ENCODE assay signal across 19 cellular contexts in the genomic region with DNA sequence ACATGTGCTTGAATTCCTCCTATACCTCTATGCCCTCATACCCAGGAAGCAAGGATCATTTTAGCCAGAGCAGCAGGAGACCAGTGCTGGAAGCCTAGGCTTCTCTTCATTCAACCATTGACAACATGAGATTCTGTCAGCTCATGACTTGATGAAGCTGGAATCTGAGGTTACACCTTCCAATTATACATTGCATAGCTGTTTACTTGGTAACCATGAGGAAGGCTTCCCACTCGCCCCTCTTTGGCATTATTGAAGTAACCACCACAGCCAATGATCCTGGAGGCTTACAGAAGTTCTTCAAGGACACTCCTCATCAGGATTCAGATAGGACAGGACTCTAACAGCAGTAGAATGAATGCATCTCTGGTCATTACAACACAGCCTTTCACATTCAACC.
"Had no signal": no experiment of that assay in that cellular context is flagged by ENCODE, and none has a peak within 500 bp of the region (broad histone marks: within the 10 kb centered on the region; RNA-seq: fewer than 3 reads in every experiment).

No MANE protein-coding gene starts in this region.

- H3K4me3 ChIP-seq: breast epithelium, SK-N-MC had no signal

- DNase-seq: activated CD4-positive, alpha-beta T cell treated with anti-CD3 and anti-CD28 coated beads for 4 hours; activated CD8-positive, alpha-beta memory T cell treated with anti-CD3 and anti-CD28 coated beads, Interleukin-2, amount 50 U/mL, for 4 hours; activated CD8-positive, alpha-beta T cell treated with anti-CD3 and anti-CD28 coated beads for 36 hours; activated gamma-delta T cell treated with Interleukin-2 at 50 U/mL for 16 hours; activated naive CD4-positive, alpha-beta T cell treated with anti-CD3 and anti-CD28 coated beads, Interleukin-2, amount 50 U/mL, for 16 hours; activated naive CD8-positive, alpha-beta T cell treated with anti-CD3 and anti-CD28 coated beads, Interleukin-2, amount 10 ng/mL, durations not matched to agents 7 days and 5 days; activated T-cell treated with anti-CD3 and anti-CD28 coated beads, Interleukin-2, amount 50 U/mL, for 72 hours; aorta; central memory CD4-positive, alpha-beta T cell; KG1; NCI-H1048; NCI-H1930; NCI-H2171; NCI-H226; NCI-H774; T-helper 1 cell had no signal

- H3K27me3 ChIP-seq: breast epithelium had no signal

- H3K36me3 ChIP-seq: breast epithelium had no signal

- H3K27ac ChIP-seq: breast epithelium, SK-N-MC had no signal

- H3K4me1 ChIP-seq: breast epithelium had no signal

- ATAC-seq: activated CD4-positive, CD25-positive, alpha-beta regulatory T cell treated with anti-CD3 and anti-CD28 coated beads, Interleukin-2, amount 50 U/mL, for 24 hours; activated CD8-positive, alpha-beta T cell treated with anti-CD3 and anti-CD28 coated beads for 36 hours; activated T-cell treated with anti-CD3 and anti-CD28 coated beads, Interleukin-2, amount 50 U/mL, for 72 hours had no signal

- H3K9me3 ChIP-seq: breast epithelium had no signal
